ENCODE assay signal across 8 cellular contexts in the genomic region with DNA sequence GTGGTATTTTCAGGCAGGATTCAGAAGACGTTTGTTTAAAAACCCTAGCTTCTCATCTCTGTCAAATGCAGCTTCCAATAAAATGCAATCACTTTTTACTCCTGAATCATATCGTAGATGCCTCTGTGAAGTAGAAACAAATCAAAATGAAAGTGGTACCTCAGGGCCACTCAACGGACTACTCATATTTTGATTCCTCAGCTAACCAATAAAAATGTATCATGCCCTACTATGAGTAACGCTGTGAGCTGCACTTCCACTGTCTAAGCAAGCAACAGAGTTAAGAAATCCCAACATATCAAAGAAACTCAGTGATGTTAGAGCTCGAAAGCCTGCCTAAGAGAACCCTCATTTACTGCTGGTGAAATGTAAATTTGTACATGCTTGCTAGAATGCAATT.
DNase-seq lines count a peak whose midpoint lies in the region; ATAC-seq and TF ChIP-seq lines count a peak whose summit lies in the region.

No MANE protein-coding gene starts in this region.

- peak; percentile 25 for DNase-seq in activated CD4-positive, alpha-beta T cell treated with anti-CD3 and anti-CD28 coated beads, Interleukin-2, amount 10 ng/mL, durations not matched to agents 7 days and 5 days
- DNase-seq in activated CD4-positive, alpha-beta T cell treated with anti-CD3 and anti-CD28 coated beads, Interleukin-2, amount 50 U/mL, for 4 hours = no peak
- DNase-seq in activated B cell treated with CpG ODN at 0.5 μM for 24 hours = no peak
- DNase-seq in stimulated activated effector memory CD8-positive, alpha-beta T cell treated with anti-CD3 and anti-CD28 coated beads, Interleukin-12 subunit alpha, Interleukin-12 subunit beta, amount 100 ng/mL, for 72 hours (ENCODE audit: low spot score in 2 of 2) = peak in 1 of 2 donors; percentile 53
- DNase-seq in dermis blood vessel endothelial cell = no peak
- DNase-seq in NCI-H2081 treated with DMSO at 0.1 percent for 48 hours (lab: John Stamatoyannopoulos, UW) = no peak
- no peak for DNase-seq in NCI-H1436 treated with DMSO at 0.1 percent for 48 hours (lab: John Stamatoyannopoulos, UW)

- H3K9me3 Mint-ChIP-seq in activated CD4-positive, alpha-beta T cell treated with anti-CD3 and anti-CD28 coated beads, Interleukin-2, amount 10 ng/mL, durations not matched to agents 7 days and 5 days = peaks cover 2% of the 10 kb centered on the region
- no peaks in the 10 kb centered on the region for H3K9me3 Mint-ChIP-seq in activated B cell treated with CpG ODN at 0.5 μM for 24 hours
- no peaks in the 10 kb centered on the region for H3K9me3 Mint-ChIP-seq in stimulated activated effector memory CD8-positive, alpha-beta T cell treated with anti-CD3 and anti-CD28 coated beads, Interleukin-12 subunit alpha, Interleukin-12 subunit beta, amount 100 ng/mL, for 72 hours

- peaks cover 37% of the 10 kb centered on the region for H3K4me1 Mint-ChIP-seq in activated CD4-positive, alpha-beta T cell treated with anti-CD3 and anti-CD28 coated beads, Interleukin-2, amount 10 ng/mL, durations not matched to agents 7 days and 5 days
- H3K4me1 Mint-ChIP-seq in activated B cell treated with CpG ODN at 0.5 μM for 24 hours = peaks cover 63% of the 10 kb centered on the region
- peaks cover 33% of the 10 kb centered on the region for H3K4me1 Mint-ChIP-seq in stimulated activated effector memory CD8-positive, alpha-beta T cell treated with anti-CD3 and anti-CD28 coated beads, Interleukin-12 subunit alpha, Interleukin-12 subunit beta, amount 100 ng/mL, for 72 hours

- no peak for TF ChIP-seq CTCF in activated B cell treated with CpG ODN at 0.5 μM for 24 hours (IDR thresholded peaks at IDR 0.05)

- H3K27me3 Mint-ChIP-seq in activated CD4-positive, alpha-beta T cell treated with anti-CD3 and anti-CD28 coated beads, Interleukin-2, amount 10 ng/mL, durations not matched to agents 7 days and 5 days = no peaks in the 10 kb centered on the region
- no peaks in the 10 kb centered on the region for H3K27me3 Mint-ChIP-seq in activated B cell treated with CpG ODN at 0.5 μM for 24 hours

- CTCF ChIA-PET in activated CD4-positive, alpha-beta T cell treated with anti-CD3 and anti-CD28 coated beads, Interleukin-2, amount 10 ng/mL, durations not matched to agents 7 days and 5 days (lab: Charles Lee) = no interaction called here
- CTCF ChIA-PET in activated B cell treated with CpG ODN at 0.5 μM for 24 hours (lab: Charles Lee) = interaction anchor here (0.6 to 3.9 kb wide), 33 partner anchors 10 to 723 kb away, joined by 3 to 68 read pairs (median 6); partner anchors contain the start of gene ANK3

- ATAC-seq in HG02943 (IDR thresholded peaks at IDR 0.05; ENCODE audit: low read depth, unreplicated experiment) (peak; percentile 36), activated B cell treated with CpG ODN at 0.5 μM for 24 hours (ENCODE audit: low read depth) (peak; percentile 35)
- peak; percentile 98 for ATAC-seq in stimulated activated effector memory CD8-positive, alpha-beta T cell treated with anti-CD3 and anti-CD28 coated beads, Interleukin-12 subunit alpha, Interleukin-12 subunit beta, amount 100 ng/mL, for 72 hours

- H3K4me3 Mint-ChIP-seq in activated CD4-positive, alpha-beta T cell treated with anti-CD3 and anti-CD28 coated beads, Interleukin-2, amount 10 ng/mL, durations not matched to agents 7 days and 5 days = peak overlapping the region; percentile 60
- peak overlapping the region; percentile 67 for H3K4me3 Mint-ChIP-seq in activated B cell treated with CpG ODN at 0.5 μM for 24 hours
- peak overlapping the region; percentile 65 for H3K4me3 Mint-ChIP-seq in stimulated activated effector memory CD8-positive, alpha-beta T cell treated with anti-CD3 and anti-CD28 coated beads, Interleukin-12 subunit alpha, Interleukin-12 subunit beta, amount 100 ng/mL, for 72 hours

- peak overlapping the region; percentile 77 for H3K27ac Mint-ChIP-seq in activated CD4-positive, alpha-beta T cell treated with anti-CD3 and anti-CD28 coated beads, Interleukin-2, amount 10 ng/mL, durations not matched to agents 7 days and 5 days
- peak overlapping the region; percentile 93 for H3K27ac Mint-ChIP-seq in activated B cell treated with CpG ODN at 0.5 μM for 24 hours
- H3K27ac Mint-ChIP-seq in stimulated activated effector memory CD8-positive, alpha-beta T cell treated with anti-CD3 and anti-CD28 coated beads, Interleukin-12 subunit alpha, Interleukin-12 subunit beta, amount 100 ng/mL, for 72 hours = no peak overlapping the region

- peaks cover 3% of the 10 kb centered on the region for H3K36me3 Mint-ChIP-seq in activated CD4-positive, alpha-beta T cell treated with anti-CD3 and anti-CD28 coated beads, Interleukin-2, amount 10 ng/mL, durations not matched to agents 7 days and 5 days (ENCODE audit: low read depth)
- H3K36me3 Mint-ChIP-seq in activated B cell treated with CpG ODN at 0.5 μM for 24 hours (ENCODE audit: low read depth) = no peaks in the 10 kb centered on the region
- peaks cover 7% of the 10 kb centered on the region for H3K36me3 Mint-ChIP-seq in stimulated activated effector memory CD8-positive, alpha-beta T cell treated with anti-CD3 and anti-CD28 coated beads, Interleukin-12 subunit alpha, Interleukin-12 subunit beta, amount 100 ng/mL, for 72 hours

- POLR2A ChIA-PET in activated CD4-positive, alpha-beta T cell treated with anti-CD3 and anti-CD28 coated beads, Interleukin-2, amount 10 ng/mL, durations not matched to agents 7 days and 5 days (lab: Charles Lee) = no interaction called here
- POLR2A ChIA-PET in activated B cell treated with CpG ODN at 0.5 μM for 24 hours (lab: Charles Lee) = interaction anchor here (0.6 to 3.7 kb wide), 12 partner anchors 17 to 403 kb away, joined by 3 to 24 read pairs (median 6); partner anchors contain the start of gene CCDC6

- intact Hi-C loops in activated B cell treated with CpG ODN at 0.5 μM for 24 hours (cut with micrococcal nuclease) = loop anchor here (1.0 to 10.0 kb wide), 21 partner anchors 15 to 1973 kb away; partner anchors contain the start of genes ARID5B, CCDC6, CDK1 and TFAM

Comparison
In these comparisons a context has a peak if more than half of its experiments do, and no peak if none do; other contexts are left out.
1. ATAC-seq: peak in every context shown above with its lines; median percentile 98 in stimulated activated effector memory CD8-positive, alpha-beta T cell treated with anti-CD3 and anti-CD28 coated beads, Interleukin-12 subunit alpha, Interleukin-12 subunit beta, amount 100 ng/mL, for 72 hours; 36 in HG02943; 35 in activated B cell treated with CpG ODN at 0.5 μM for 24 hours.